Comparison of ENCODE assay signal across 8 cellular contexts in the genomic region with DNA sequence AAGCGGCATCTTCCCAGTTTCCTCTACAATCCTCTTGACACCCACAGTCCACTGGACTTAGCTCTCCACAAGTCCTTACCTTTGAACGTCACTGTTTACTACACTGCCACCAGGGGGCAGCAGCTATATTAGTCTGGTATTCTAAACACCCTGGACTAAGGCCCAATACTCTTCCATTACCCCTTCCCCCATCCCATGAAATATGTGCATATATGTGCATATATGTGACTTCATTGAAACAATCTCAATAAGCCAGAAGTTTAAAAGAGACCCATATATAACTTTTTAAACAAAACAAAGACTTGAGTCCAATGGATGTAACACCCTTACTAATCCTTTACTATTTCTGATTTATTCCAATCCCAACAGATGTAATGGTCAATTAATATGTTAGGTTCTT. TPM values are rescaled to one million over a fixed set of nuclear protein-coding genes. Genes with fewer than 3 reads are reported as not detected.
DNase-seq lines count a peak whose midpoint lies in the region; ATAC-seq and TF ChIP-seq lines count a peak whose summit lies in the region.

No MANE protein-coding gene starts in this region.

- TF ChIP-seq CTCF in BE2C (IDR thresholded peaks at IDR 0.05; ENCODE audit: low read depth, low read length) (peak; percentile 85), colonic mucosa (IDR thresholded peaks at IDR 0.05) (peak; percentile 62), lung (IDR thresholded peaks at IDR 0.05; ENCODE audit: control extremely low read depth, extremely low read depth) (peak; percentile 46)

- H3K9me3 ChIP-seq in BE2C (no peaks in the 10 kb centered on the region), colonic mucosa (no peaks in the 10 kb centered on the region), lung (ENCODE audit: control insufficient read depth in 2 of 2, insufficient read depth in 1 of 2, low read length in 1 of 2) (no peaks in the 10 kb centered on the region)

- CTCF ChIA-PET in activated CD4-positive, alpha-beta T cell treated with anti-CD3 and anti-CD28 coated beads for 36 hours (lab: Charles Lee) = interaction anchor here (0.6 to 6.6 kb wide), 17 partner anchors 9 to 555 kb away, joined by 3 to 94 read pairs (median 4); a partner anchor contains a TSS

- peaks cover 12% of the 10 kb centered on the region for H3K4me1 Mint-ChIP-seq in activated CD4-positive, alpha-beta T cell treated with anti-CD3 and anti-CD28 coated beads for 36 hours

- H3K36me3 ChIP-seq in BE2C = no peaks in the 10 kb centered on the region
- no peaks in the 10 kb centered on the region for H3K36me3 ChIP-seq in colonic mucosa
- H3K36me3 ChIP-seq in lung (ENCODE audit: control insufficient read depth in 2 of 2, insufficient read depth in 2 of 2, low read length in 2 of 2) = no peaks in the 10 kb centered on the region

- H3K4me1 ChIP-seq in BE2C = no peaks in the 10 kb centered on the region
- H3K4me1 ChIP-seq in colonic mucosa = no peaks in the 10 kb centered on the region
- H3K4me1 ChIP-seq in lung (ENCODE audit: control insufficient read depth in 2 of 2, insufficient read depth in 2 of 2, low read length in 2 of 2) = no peaks in the 10 kb centered on the region

- H3K27ac ChIP-seq in colonic mucosa = no peak overlapping the region
- no peak overlapping the region for H3K27ac ChIP-seq in lung (ENCODE audit: low read depth in 1 of 2, low read length in 1 of 2)

- H3K27me3 ChIP-seq in BE2C (no peaks in the 10 kb centered on the region), colonic mucosa (no peaks in the 10 kb centered on the region), lung (ENCODE audit: control insufficient read depth, insufficient read depth) (no peaks in the 10 kb centered on the region)

- ATAC-seq in GM19043 (IDR thresholded peaks at IDR 0.05; ENCODE audit: low read depth, unreplicated experiment) (peak; percentile 95), HG03280 (IDR thresholded peaks at IDR 0.05; ENCODE audit: unreplicated experiment) (peak; percentile 92), lung (ENCODE audit: insufficient read depth, low FRiP score) (peak; percentile 47)
- ATAC-seq in activated CD4-positive, alpha-beta T cell treated with anti-CD3 and anti-CD28 coated beads for 36 hours = peak; percentile 87

- H3K27me3 Mint-ChIP-seq in activated CD4-positive, alpha-beta T cell treated with anti-CD3 and anti-CD28 coated beads for 36 hours = no peaks in the 10 kb centered on the region

- no peak overlapping the region for H3K4me3 ChIP-seq in BE2C (ENCODE audit: low read depth, low read length)
- no peak overlapping the region for H3K4me3 ChIP-seq in colonic mucosa
- H3K4me3 ChIP-seq in lung = no peak overlapping the region

- no peak overlapping the region for H3K4me3 Mint-ChIP-seq in activated CD4-positive, alpha-beta T cell treated with anti-CD3 and anti-CD28 coated beads for 36 hours

- WGBS in lung, 2 donors = 38 to 44% methylated on average over 2 of the region's 2 CpGs

- intact Hi-C loops in activated CD4-positive, alpha-beta T cell treated with anti-CD3 and anti-CD28 coated beads for 36 hours (cut with DNase I, micrococcal nuclease) = loop anchor here (1.0 to 10.0 kb wide), 4 partner anchors 272 to 554 kb away; no protein-coding TSS in a partner anchor
- intact Hi-C loops in colonic mucosa (cut with DNase I) = no loop called here

- no peak overlapping the region for H3K9ac ChIP-seq in colonic mucosa (ENCODE audit: low read depth in 2 of 2, low read length in 2 of 2)

- peaks cover 8% of the 10 kb centered on the region for H3K36me3 Mint-ChIP-seq in activated CD4-positive, alpha-beta T cell treated with anti-CD3 and anti-CD28 coated beads for 36 hours (ENCODE audit: low read depth)

- POLR2A ChIA-PET in activated CD4-positive, alpha-beta T cell treated with anti-CD3 and anti-CD28 coated beads for 36 hours (lab: Charles Lee) = interaction anchor here (0.9 to 1.0 kb wide), 2 partner anchors 21 to 555 kb away, joined by 3 to 4 read pairs; no protein-coding TSS in a partner anchor

- peak; percentile 76 for DNase-seq in BE2C
- DNase-seq in NCI-H446 treated with DMSO at 0.1 percent for 48 hours (lab: John Stamatoyannopoulos, UW) = peak; percentile 40
- peak; percentile 86 for DNase-seq in activated CD4-positive, alpha-beta T cell treated with anti-CD3 and anti-CD28 coated beads for 36 hours
- peak; percentile 75 for DNase-seq in colonic mucosa
- DNase-seq in lung (ENCODE audit: low spot score) = peak; percentile 62
- DNase-seq in stimulated activated CD8-positive, alpha-beta memory T cell treated with anti-CD3 and anti-CD28 coated beads, Interleukin-2, amount 100 ng/mL, for 48 hours (ENCODE audit: low read depth in 2 of 2) = peak; percentile 54 to 58

- no peaks in the 10 kb centered on the region for H3K9me3 Mint-ChIP-seq in activated CD4-positive, alpha-beta T cell treated with anti-CD3 and anti-CD28 coated beads for 36 hours (ENCODE audit: low read depth)

- H3K27ac Mint-ChIP-seq in activated CD4-positive, alpha-beta T cell treated with anti-CD3 and anti-CD28 coated beads for 36 hours = no peak overlapping the region

RNA-seq across cellular contexts. Expression of a gene that starts 15.5 kb away (rescaled TPM):
- polyA plus RNA-seq in BE2C (2012; ENCODE audit: insufficient read depth, insufficient read length, low read depth) = 21.3 TPM
- total RNA-seq in activated CD4-positive, alpha-beta T cell treated with anti-CD3 and anti-CD28 coated beads for 36 hours = 1 to 10 TPM; 6.8 to 7.0 TPM
- total RNA-seq in colonic mucosa (1 to 10 TPM; 6.7 to 10.0 TPM), lung (1 to 10 TPM; 5.3 to 6.8 TPM)
- 1 to 10 TPM; 1.1 to 2.6 TPM for polyA plus RNA-seq in lung
